Comparison of ENCODE assay signal across 23 cellular contexts in the genomic region with DNA sequence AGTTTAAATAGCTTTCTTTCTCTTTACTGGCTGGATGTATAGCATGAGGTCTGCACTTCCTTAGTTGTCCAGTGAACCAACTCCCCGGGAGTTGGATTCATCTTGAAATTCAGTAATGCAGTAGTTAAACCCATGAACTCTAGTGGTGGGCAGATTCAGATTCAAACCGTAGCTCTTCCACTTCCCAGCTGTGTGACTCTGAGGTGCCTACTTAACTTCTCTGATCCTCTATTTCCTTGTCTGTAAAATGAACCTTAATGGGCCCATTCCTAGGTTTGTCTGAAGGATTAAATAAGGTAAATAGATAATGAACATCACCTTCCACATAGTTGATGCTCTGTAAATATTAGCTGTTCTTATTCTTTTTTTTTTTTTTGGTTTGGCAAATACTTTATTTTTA. TPM values are rescaled to one million over a fixed set of nuclear protein-coding genes. Genes with fewer than 3 reads are reported as not detected.
DNase-seq lines count a peak whose midpoint lies in the region; ATAC-seq, FAIRE-seq and TF ChIP-seq lines count a peak whose summit lies in the region.
"Had no signal": no experiment of that assay in that cellular context is flagged by ENCODE, and none has a peak within 500 bp of the region (broad histone marks: within the 10 kb centered on the region; RNA-seq: fewer than 3 reads in every experiment).

No MANE protein-coding gene starts in this region.

- no peak for DNase-seq in activated CD8-positive, alpha-beta memory T cell treated with anti-CD3 and anti-CD28 coated beads, Interleukin-2, amount 10 ng/mL, durations not matched to agents 7 days and 5 days
- no peak for DNase-seq in activated CD8-positive, alpha-beta memory T cell treated with anti-CD3 and anti-CD28 coated beads for 24 hours
- DNase-seq in GM12892 (ENCODE audit: insufficient read length) (no peak), natural killer cell (no peak), KBM-7 (no peak), cerebellum (ENCODE audit: low spot score) (no peak)
- no peak for DNase-seq in activated naive CD8-positive, alpha-beta T cell treated with anti-CD3 and anti-CD28 coated beads, Interleukin-2, amount 10 ng/mL, durations not matched to agents 7 days and 5 days
- DNase-seq in stimulated activated naive B cell treated with anti-CD40 and anti-IgM and Interleukin-4, amounts not matched to agents 10 μg/mL and 1 μg/mL and 100 μg/mL, for 72 hours = no peak
- DNase-seq: DMS153, KG1, mammary epithelial cell, NCI-H1092 treated with DMSO at 0.1 percent for 48 hours, NCI-H1694 treated with DMSO at 0.1 percent for 48 hours, NCI-H446 treated with DMSO at 0.1 percent for 48 hours, stomach, thyroid gland, uterus had no signal

- ATAC-seq in activated CD8-positive, alpha-beta memory T cell treated with anti-CD3 and anti-CD28 coated beads, Interleukin-2, amount 10 ng/mL, durations not matched to agents 7 days and 5 days = no peak
- no peak for ATAC-seq in activated naive CD8-positive, alpha-beta T cell treated with anti-CD3 and anti-CD28 coated beads, Interleukin-2, amount 10 ng/mL, durations not matched to agents 7 days and 5 days (ENCODE audit: low read depth)
- ATAC-seq in natural killer cell = no peak
- ATAC-seq in stimulated activated naive B cell treated with anti-CD40 and anti-IgM and Interleukin-4, amounts not matched to agents 10 μg/mL and 1 μg/mL and 100 μg/mL, for 72 hours (replicated peaks) = no peak
- ATAC-seq: GM12878, WTC11 had no signal

- CTCF ChIA-PET in activated CD8-positive, alpha-beta memory T cell treated with anti-CD3 and anti-CD28 coated beads, Interleukin-2, amount 10 ng/mL, durations not matched to agents 7 days and 5 days (lab: Charles Lee) = interaction anchor here (1.1 to 5.4 kb wide), 5 partner anchors 13 to 52 kb away, joined by 4 to 31 read pairs (median 6); no protein-coding TSS in a partner anchor

- peaks cover 49% of the 10 kb centered on the region for H3K4me1 Mint-ChIP-seq in activated CD8-positive, alpha-beta memory T cell treated with anti-CD3 and anti-CD28 coated beads, Interleukin-2, amount 10 ng/mL, durations not matched to agents 7 days and 5 days
- peaks cover 44% of the 10 kb centered on the region for H3K4me1 Mint-ChIP-seq in activated naive CD8-positive, alpha-beta T cell treated with anti-CD3 and anti-CD28 coated beads, Interleukin-2, amount 10 ng/mL, durations not matched to agents 7 days and 5 days
- H3K4me1 Mint-ChIP-seq in natural killer cell = peaks cover 51 to 56% of the 10 kb centered on the region in 2 donors
- H3K4me1 Mint-ChIP-seq in stimulated activated naive B cell treated with anti-CD40 and anti-IgM and Interleukin-4, amounts not matched to agents 10 μg/mL and 1 μg/mL and 100 μg/mL, for 72 hours = peaks cover 40 to 79% of the 10 kb centered on the region in 2 donors
- H3K4me1 Mint-ChIP-seq: neural crest cell, WTC11 had no signal

- intact Hi-C loops in natural killer cell (cut with micrococcal nuclease) = no loop called here

- H3K27ac Mint-ChIP-seq in activated CD8-positive, alpha-beta memory T cell treated with anti-CD3 and anti-CD28 coated beads, Interleukin-2, amount 10 ng/mL, durations not matched to agents 7 days and 5 days = peak overlapping the region; percentile 2
- peak overlapping the region; percentile 25 for H3K27ac Mint-ChIP-seq in activated naive CD8-positive, alpha-beta T cell treated with anti-CD3 and anti-CD28 coated beads, Interleukin-2, amount 10 ng/mL, durations not matched to agents 7 days and 5 days
- peak overlapping the region; percentile 77 to 85 for H3K27ac Mint-ChIP-seq in natural killer cell
- H3K27ac Mint-ChIP-seq in stimulated activated naive B cell treated with anti-CD40 and anti-IgM and Interleukin-4, amounts not matched to agents 10 μg/mL and 1 μg/mL and 100 μg/mL, for 72 hours = no peak overlapping the region
- H3K27ac Mint-ChIP-seq: WTC11 had no signal

- H3K27me3 Mint-ChIP-seq in activated CD8-positive, alpha-beta memory T cell treated with anti-CD3 and anti-CD28 coated beads, Interleukin-2, amount 10 ng/mL, durations not matched to agents 7 days and 5 days = no peaks in the 10 kb centered on the region
- no peaks in the 10 kb centered on the region for H3K27me3 Mint-ChIP-seq in activated naive CD8-positive, alpha-beta T cell treated with anti-CD3 and anti-CD28 coated beads, Interleukin-2, amount 10 ng/mL, durations not matched to agents 7 days and 5 days
- H3K27me3 Mint-ChIP-seq in natural killer cell (ENCODE audit: low read depth in 2 of 2) = no peaks in the 10 kb centered on the region
- H3K27me3 Mint-ChIP-seq in stimulated activated naive B cell treated with anti-CD40 and anti-IgM and Interleukin-4, amounts not matched to agents 10 μg/mL and 1 μg/mL and 100 μg/mL, for 72 hours = no peaks in the 10 kb centered on the region

- no peak for TF ChIP-seq POLR2A in GM12892 (IDR thresholded peaks at IDR 0.05; ENCODE audit: low read depth, low read length)

- no peaks in the 10 kb centered on the region for H3K9me3 Mint-ChIP-seq in activated CD8-positive, alpha-beta memory T cell treated with anti-CD3 and anti-CD28 coated beads, Interleukin-2, amount 10 ng/mL, durations not matched to agents 7 days and 5 days (ENCODE audit: low read depth)
- H3K9me3 Mint-ChIP-seq in activated naive CD8-positive, alpha-beta T cell treated with anti-CD3 and anti-CD28 coated beads, Interleukin-2, amount 10 ng/mL, durations not matched to agents 7 days and 5 days = no peaks in the 10 kb centered on the region
- H3K9me3 Mint-ChIP-seq in natural killer cell = no peaks in the 10 kb centered on the region
- no peaks in the 10 kb centered on the region for H3K9me3 Mint-ChIP-seq in stimulated activated naive B cell treated with anti-CD40 and anti-IgM and Interleukin-4, amounts not matched to agents 10 μg/mL and 1 μg/mL and 100 μg/mL, for 72 hours
- H3K9me3 Mint-ChIP-seq: neural crest cell, WTC11 had no signal

- POLR2A ChIA-PET in activated naive CD8-positive, alpha-beta T cell treated with anti-CD3 and anti-CD28 coated beads, Interleukin-2, amount 10 ng/mL, durations not matched to agents 7 days and 5 days (lab: Charles Lee) = interaction anchor here (0.6 to 2.0 kb wide), 6 partner anchors 13 to 48 kb away, joined by 3 to 7 read pairs (median 5); a partner anchor contains a TSS

- H3K4me3 Mint-ChIP-seq in activated CD8-positive, alpha-beta memory T cell treated with anti-CD3 and anti-CD28 coated beads, Interleukin-2, amount 10 ng/mL, durations not matched to agents 7 days and 5 days = no peak overlapping the region
- H3K4me3 Mint-ChIP-seq in activated naive CD8-positive, alpha-beta T cell treated with anti-CD3 and anti-CD28 coated beads, Interleukin-2, amount 10 ng/mL, durations not matched to agents 7 days and 5 days = peak overlapping the region; percentile 35
- H3K4me3 Mint-ChIP-seq in natural killer cell = peak overlapping the region; percentile 32
- no peak overlapping the region for H3K4me3 Mint-ChIP-seq in stimulated activated naive B cell treated with anti-CD40 and anti-IgM and Interleukin-4, amounts not matched to agents 10 μg/mL and 1 μg/mL and 100 μg/mL, for 72 hours
- H3K4me3 Mint-ChIP-seq: neural crest cell, WTC11 had no signal

- in situ Hi-C loops in KBM-7 (cut with MboI; ENCODE audit: low pct_unique_long_range_greater_than_20kb, low sequenced_read_pairs) = no loop called here

- H3K36me3 Mint-ChIP-seq in activated CD8-positive, alpha-beta memory T cell treated with anti-CD3 and anti-CD28 coated beads, Interleukin-2, amount 10 ng/mL, durations not matched to agents 7 days and 5 days = peaks cover 64% of the 10 kb centered on the region
- H3K36me3 Mint-ChIP-seq in activated naive CD8-positive, alpha-beta T cell treated with anti-CD3 and anti-CD28 coated beads, Interleukin-2, amount 10 ng/mL, durations not matched to agents 7 days and 5 days = peaks cover 39% of the 10 kb centered on the region
- no peaks in the 10 kb centered on the region for H3K36me3 Mint-ChIP-seq in natural killer cell
- peaks cover 28 to 62% of the 10 kb centered on the region in 2 donors for H3K36me3 Mint-ChIP-seq in stimulated activated naive B cell treated with anti-CD40 and anti-IgM and Interleukin-4, amounts not matched to agents 10 μg/mL and 1 μg/mL and 100 μg/mL, for 72 hours
- H3K36me3 Mint-ChIP-seq: WTC11 had no signal

- TF ChIP-seq CTCF in natural killer cell (IDR thresholded peaks at IDR 0.05) = no peak

- FAIRE-seq in GM12892 (lab: Jason Lieb, UNC) = peak; percentile 14
- FAIRE-seq: A204.1, colon, GM12878, H54 had no signal

RNA-seq across cellular contexts. Expression of a gene that starts 16.5 kb away (rescaled TPM):
- 100 to 1,000 TPM; 256 to 261 TPM for total RNA-seq in activated CD8-positive, alpha-beta memory T cell treated with anti-CD3 and anti-CD28 coated beads, Interleukin-2, amount 10 ng/mL, durations not matched to agents 7 days and 5 days
- polyA plus RNA-seq in GM12892 (2012; ENCODE audit: missing spikeins) = 53.8 TPM
- total RNA-seq in activated naive CD8-positive, alpha-beta T cell treated with anti-CD3 and anti-CD28 coated beads, Interleukin-2, amount 10 ng/mL, durations not matched to agents 7 days and 5 days = 100 to 1,000 TPM; 250 TPM
- total RNA-seq in natural killer cell (100 to 1,000 TPM; 171 to 240 (median 198) TPM), cerebellum (5.2 TPM)

Comparison
In these comparisons a context has a peak if more than half of its experiments do, and no peak if none do; other contexts are left out.
1. H3K4me3 Mint-ChIP-seq: peak in activated naive CD8-positive, alpha-beta T cell treated with anti-CD3 and anti-CD28 coated beads, Interleukin-2, amount 10 ng/mL, durations not matched to agents 7 days and 5 days (single experiment) and natural killer cell (single experiment); none in activated CD8-positive, alpha-beta memory T cell treated with anti-CD3 and anti-CD28 coated beads, Interleukin-2, amount 10 ng/mL, durations not matched to agents 7 days and 5 days (single experiment) and stimulated activated naive B cell treated with anti-CD40 and anti-IgM and Interleukin-4, amounts not matched to agents 10 μg/mL and 1 μg/mL and 100 μg/mL, for 72 hours (0 of 2).
2. RNA of a gene that starts 16.5 kb away (total RNA-seq): 256 to 261 TPM in activated CD8-positive, alpha-beta memory T cell treated with anti-CD3 and anti-CD28 coated beads, Interleukin-2, amount 10 ng/mL, durations not matched to agents 7 days and 5 days, 250 TPM in activated naive CD8-positive, alpha-beta T cell treated with anti-CD3 and anti-CD28 coated beads, Interleukin-2, amount 10 ng/mL, durations not matched to agents 7 days and 5 days and 171 to 240 TPM in natural killer cell; 5.2 TPM in cerebellum (single experiment); every median in the first group is over 10 times any median in the second.